In the genomic region with DNA sequence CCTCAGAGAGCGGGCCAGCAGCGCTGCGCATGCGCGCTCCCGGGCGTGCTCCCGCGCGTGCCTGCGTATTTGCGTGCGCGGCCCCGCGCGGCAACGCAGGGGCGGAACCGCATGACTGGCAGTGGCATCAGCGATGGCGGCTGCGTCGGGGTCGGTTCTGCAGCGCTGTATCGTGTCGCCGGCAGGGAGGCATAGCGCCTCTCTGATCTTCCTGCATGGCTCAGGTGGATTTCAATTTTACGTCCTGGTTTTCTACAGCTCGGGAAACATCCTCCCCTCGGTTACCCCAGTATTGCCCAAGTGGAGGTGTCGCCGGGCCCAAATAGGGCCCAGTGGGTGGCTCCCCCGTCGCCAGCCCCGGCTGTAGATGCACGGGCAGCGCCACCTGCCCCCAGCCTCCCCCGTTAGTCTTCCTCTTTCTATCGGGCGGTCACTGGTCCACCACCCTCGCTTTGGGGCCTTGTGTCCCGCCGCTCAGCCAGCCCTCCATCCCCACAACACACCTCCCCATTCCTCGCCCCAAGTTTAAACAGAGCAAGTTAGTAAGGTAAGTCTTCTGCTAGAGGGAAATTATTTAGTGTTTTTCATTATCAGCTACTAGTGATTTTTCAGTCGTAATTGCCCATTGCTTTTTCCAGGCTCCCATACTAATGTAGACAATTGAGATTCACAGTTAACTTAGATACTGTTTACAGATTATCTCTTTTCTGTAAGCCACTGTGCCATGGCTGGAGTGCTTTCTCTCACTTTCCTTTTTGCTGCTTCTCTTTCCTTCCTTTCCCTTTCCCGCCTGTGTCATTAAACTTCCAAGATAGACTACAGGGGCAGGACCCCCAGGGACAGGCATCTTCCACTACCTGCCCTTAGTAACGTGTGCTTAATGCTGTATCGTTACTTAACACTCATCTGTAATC, we compare ENCODE assay signal across 8 cellular contexts. TPM values are rescaled to one million over a fixed set of nuclear protein-coding genes. Genes with fewer than 3 reads are reported as not detected.
A peak's percentile ranks its signal among the peaks of the same experiment; 100 is the strongest.
DNase-seq lines count a peak whose midpoint lies in the region; ATAC-seq, FAIRE-seq and TF ChIP-seq lines count a peak whose summit lies in the region.

A gene (plus strand): TSS at position 121 of the 914 bp plus-strand sequence. CDS start 13 bp downstream, at position 134.

- TF ChIP-seq CTCF in AG04449 (IDR thresholded peaks at IDR 0.05; ENCODE audit: insufficient read depth, low read length, missing control alignments) (no peak), WERI-Rb-1 (IDR thresholded peaks at IDR 0.05; ENCODE audit: low read depth, low read length) (0 out of 2 replicates have a peak, but pooled peaks have one; percentile 33), breast epithelium (IDR thresholded peaks at IDR 0.05) (no peak)

- FAIRE-seq in small intestine (lab: Jason Lieb, UNC), result no peak

- H3K4me1 ChIP-seq in breast epithelium, result peaks cover 0 to 9% of the 10 kb centered on the region in 2 donors
- H3K4me1 ChIP-seq in small intestine (ENCODE audit: control insufficient read depth in 2 of 2, insufficient read depth in 1 of 2, low read depth in 1 of 2, low read length in 1 of 2), result no peaks in the 10 kb centered on the region

- ATAC-seq in GM18867 (IDR thresholded peaks at IDR 0.05; ENCODE audit: unreplicated experiment) (peak; percentile 84), HG03097 (IDR thresholded peaks at IDR 0.05; ENCODE audit: low FRiP score, unreplicated experiment) (peak; percentile 68)

- no peaks in the 10 kb centered on the region for H3K36me3 ChIP-seq in WERI-Rb-1
- H3K36me3 ChIP-seq in breast epithelium, result no peaks in the 10 kb centered on the region
- no peaks in the 10 kb centered on the region for H3K36me3 ChIP-seq in small intestine (ENCODE audit: control insufficient read depth in 2 of 2, insufficient read depth in 2 of 2, low read length in 2 of 2)

- DNase-seq in AG04449 (ENCODE audit: low read depth, low spot score) (no peak), NCI-H2196 treated with DMSO at 0.1 percent for 48 hours (lab: John Stamatoyannopoulos, UW; ENCODE audit: unreplicated experiment) (peak; percentile 61), WERI-Rb-1 (peak; percentile 93), breast epithelium (ENCODE audit: low spot score in 2 of 2) (peak; percentile 78 to 83), iPS-NIHi11 (ENCODE audit: low spot score) (peak; percentile 88), small intestine (peak; percentile 85)

- H3K4me3 ChIP-seq in AG04449 (ENCODE audit: low read depth, low read length) (peak within 1 kb of the TSS; percentile 74), WERI-Rb-1 (ENCODE audit: low read depth, low read length) (peak within 1 kb of the TSS; percentile 74), breast epithelium (peak within 1 kb of the TSS; percentile 73 to 87 (median 77)), small intestine (ENCODE audit: low read depth in 1 of 2, low read length in 2 of 2) (peak within 1 kb of the TSS; percentile 89 to 95)

- no peaks in the 10 kb centered on the region for H3K9me3 ChIP-seq in WERI-Rb-1 (ENCODE audit: severe bottlenecking)
- H3K9me3 ChIP-seq in breast epithelium, result no peaks in the 10 kb centered on the region
- no peaks in the 10 kb centered on the region for H3K9me3 ChIP-seq in small intestine (ENCODE audit: control insufficient read depth, low read depth)

- 1% methylated on average over 51 of the region's 51 CpGs for WGBS in small intestine, 3 donors

- peak; percentile 80 for TF ChIP-seq POLR2A in breast epithelium (IDR thresholded peaks at IDR 0.05)

- intact Hi-C loops in breast epithelium (cut with DNase I; ENCODE audit: low total_unique reads), result no loop called here

- POLR2A ChIA-PET in AG04449 (lab: Yijun Ruan, JAX), result interaction anchor here (0.6 to 0.7 kb wide), 5 partner anchors 8 to 551 kb away, joined by 3 read pairs; no protein-coding TSS in a partner anchor

- H3K27ac ChIP-seq in WERI-Rb-1 (peak within 1 kb of the TSS; percentile 79), breast epithelium (peak within 1 kb of the TSS; percentile 92), small intestine (ENCODE audit: low read depth in 1 of 2, low read length in 1 of 2) (peak within 1 kb of the TSS; percentile 87 to 96)

- CTCF ChIA-PET in AG04449 (lab: Yijun Ruan, JAX), result interaction anchor here (0.9 to 1.2 kb wide), 2 partner anchors 13 to 15 kb away, joined by 4 read pairs; no protein-coding TSS in a partner anchor

- H3K27me3 ChIP-seq in WERI-Rb-1 (ENCODE audit: insufficient read depth, low read depth, severe bottlenecking) (no peaks in the 10 kb centered on the region), breast epithelium (no peaks in the 10 kb centered on the region), small intestine (ENCODE audit: control insufficient read depth in 2 of 2, insufficient read depth in 2 of 2, low read length in 2 of 2) (no peaks in the 10 kb centered on the region)

RNA-seq across cellular contexts. Expression of the gene that starts here (rescaled TPM):
- 10 to 100 TPM; 21.0 to 40.0 (median 29.9) TPM for total RNA-seq in breast epithelium
- 10 to 100 TPM; 16.2 to 36.9 (median 27.0) TPM for polyA plus RNA-seq in small intestine
